9 cellular contexts compared by ENCODE assay signal in the genomic region with DNA sequence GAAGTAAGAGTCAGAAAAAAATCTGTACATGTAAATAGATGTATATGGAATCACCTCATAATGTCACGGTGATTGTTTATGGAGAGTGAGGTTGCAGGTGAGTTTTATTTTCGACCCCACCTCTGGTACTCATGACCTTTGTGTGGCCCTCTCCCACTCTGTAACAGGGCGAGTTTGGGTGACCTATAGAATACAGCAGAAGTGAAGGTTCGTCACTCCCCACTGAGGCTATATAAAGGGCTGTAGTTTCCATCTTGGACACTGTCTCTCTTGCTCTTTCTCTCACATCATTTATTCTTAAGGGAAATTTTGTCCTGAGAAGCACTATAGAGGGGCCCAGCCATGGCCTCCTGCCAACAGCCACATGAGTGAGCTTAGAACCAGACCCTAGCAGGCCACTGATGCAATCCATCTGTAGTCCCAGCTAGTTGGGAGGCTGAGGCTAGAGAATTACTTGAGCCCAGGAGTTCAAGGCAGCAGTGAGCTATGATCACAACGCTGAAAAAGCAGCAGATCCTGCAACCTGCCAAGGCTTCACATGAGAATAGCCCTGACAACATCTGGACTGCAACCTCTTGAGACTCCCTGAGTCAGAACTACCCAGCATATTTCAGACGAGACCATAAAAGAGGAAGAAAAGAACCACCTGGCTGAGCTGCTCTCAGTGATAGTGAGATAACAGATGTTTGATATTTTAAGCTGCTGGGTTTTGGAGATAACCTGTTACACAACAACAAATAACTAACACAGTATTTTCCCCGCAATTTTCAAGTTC.
A peak's percentile ranks its signal among the peaks of the same experiment; 100 is the strongest.
DNase-seq lines count a peak whose midpoint lies in the region; ATAC-seq and TF ChIP-seq lines count a peak whose summit lies in the region.
"Had no signal": no experiment of that assay in that cellular context is flagged by ENCODE, and none has a peak within 500 bp of the region (broad histone marks: within the 10 kb centered on the region; RNA-seq: fewer than 3 reads in every experiment).

No MANE protein-coding gene starts in this region.

- H3K27me3 ChIP-seq in tibial artery, result no peaks in the 10 kb centered on the region

- no peaks in the 10 kb centered on the region for H3K9me3 ChIP-seq in tibial artery

- intact Hi-C loops in tibial artery (cut with DNase I; ENCODE audit: low total_unique reads), result loop anchor here (5.0 kb wide), 1 partner anchor 272 kb away; no protein-coding TSS in a partner anchor

- peak; percentile 76 for DNase-seq in fibroblast of the aortic adventitia (ENCODE audit: low read depth)
- no peak for DNase-seq in tibial artery
- no peak for DNase-seq in NCI-H1417 treated with DMSO at 0.1 percent for 48 hours (lab: John Stamatoyannopoulos, UW)
- no peak for DNase-seq in NCI-H2107 treated with DMSO at 0.1 percent for 48 hours (lab: John Stamatoyannopoulos, UW; ENCODE audit: unreplicated experiment)
- no peak for DNase-seq in LoVo (ENCODE audit: low spot score)

- H3K36me3 ChIP-seq in tibial artery, result no peaks in the 10 kb centered on the region

- H3K27ac ChIP-seq in tibial artery, result no peak overlapping the region

- no peak for TF ChIP-seq CTCF in fibroblast of the aortic adventitia (IDR thresholded peaks at IDR 0.05; ENCODE audit: insufficient read depth, low read length)
- no peak for TF ChIP-seq CTCF in tibial artery (IDR thresholded peaks at IDR 0.05)

- H3K4me3 ChIP-seq in fibroblast of the aortic adventitia (ENCODE audit: low read depth, low read length), result no peak overlapping the region
- no peak overlapping the region for H3K4me3 ChIP-seq in tibial artery
- H3K4me3 ChIP-seq: lung had no signal

- no peaks in the 10 kb centered on the region for H3K4me1 ChIP-seq in tibial artery

- ATAC-seq in GM18498 (IDR thresholded peaks at IDR 0.05; ENCODE audit: unreplicated experiment) (peak; percentile 53), GM21576 (IDR thresholded peaks at IDR 0.05; ENCODE audit: unreplicated experiment) (peak; percentile 54), HG03571 (IDR thresholded peaks at IDR 0.05; ENCODE audit: unreplicated experiment) (peak; percentile 79)
